ENCODE assay signal across 26 cellular contexts in the genomic region with DNA sequence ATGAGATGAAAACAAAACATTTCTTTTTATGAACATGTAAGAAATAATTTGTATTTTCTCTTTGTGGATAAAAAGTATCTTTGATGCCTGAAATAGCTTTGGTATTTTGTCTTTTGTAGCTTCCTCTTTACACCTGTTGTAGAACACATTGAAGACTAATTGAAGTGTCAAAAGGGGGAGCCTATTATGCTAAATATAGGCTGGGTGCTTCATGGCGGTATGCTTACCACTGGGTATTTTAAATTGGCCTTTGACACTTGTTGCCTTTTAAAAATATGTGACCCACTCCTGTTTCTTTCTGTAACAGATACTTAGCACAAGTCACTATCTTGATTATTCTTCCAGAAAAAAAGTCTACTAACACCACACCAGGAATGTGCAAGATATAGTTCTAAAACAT.
"Had no signal": no experiment of that assay in that cellular context is flagged by ENCODE, and none has a peak within 500 bp of the region (broad histone marks: within the 10 kb centered on the region; RNA-seq: fewer than 3 reads in every experiment).

No MANE protein-coding gene starts in this region.

- H3K27ac ChIP-seq: adrenal gland, body of pancreas, breast epithelium, coronary artery, SJCRH30, SK-N-MC had no signal

- H3K9me3 ChIP-seq: adrenal gland, body of pancreas, breast epithelium, MG63, SJCRH30 had no signal

- DNase-seq: activated CD4-positive, alpha-beta memory T cell treated with anti-CD3 and anti-CD28 coated beads for 36 hours; activated CD4-positive, alpha-beta T cell treated with anti-CD3 and anti-CD28 coated beads for 36 hours; activated CD4-positive, alpha-beta T cell treated with anti-CD3 and anti-CD28 coated beads, Interleukin-2, amount 10 ng/mL, durations not matched to agents 7 days and 5 days; activated CD8-positive, alpha-beta memory T cell treated with anti-CD3 and anti-CD28 coated beads, Interleukin-2, amount 50 U/mL, for 4 hours; activated gamma-delta T cell treated with Interleukin-2 at 50 U/mL for 16 hours; activated naive CD4-positive, alpha-beta T cell treated with anti-CD3 and anti-CD28 coated beads for 36 hours; activated T-cell treated with anti-CD3 and anti-CD28 coated beads for 4 hours; activated T-cell treated with anti-CD3 and anti-CD28 coated beads, Interleukin-2, amount 50 U/mL, for 4 hours; adrenal gland; Kasumi-1; KG1; MG63; NCI-H1048; NCI-H1694; NCI-H2081 treated with DMSO at 0.1 percent for 48 hours; NCI-H446 treated with DMSO at 0.1 percent for 48 hours; NCI-H524; NCI-H774; SJCRH30 had no signal

- H3K4me1 ChIP-seq: adrenal gland, body of pancreas, breast epithelium had no signal

- H3K36me3 ChIP-seq: adrenal gland, breast epithelium, MG63, SJCRH30 had no signal

- H3K4me3 ChIP-seq: adrenal gland, body of pancreas, breast epithelium, coronary artery, MG63, SJCRH30, SK-N-MC had no signal

- ATAC-seq: activated CD4-positive, alpha-beta T cell treated with anti-CD3 and anti-CD28 coated beads for 36 hours; activated CD4-positive, CD25-positive, alpha-beta regulatory T cell treated with anti-CD3 and anti-CD28 coated beads, Interleukin-2, amount 50 U/mL, for 24 hours; activated naive CD4-positive, alpha-beta T cell treated with anti-CD3 and anti-CD28 coated beads, Interleukin-2, amount 50 U/mL, for 72 hours; activated T-cell treated with anti-CD3 and anti-CD28 coated beads, Interleukin-2, amount 50 U/mL, for 4 hours; body of pancreas; Panc1 had no signal

- H3K27me3 ChIP-seq: adrenal gland, body of pancreas, breast epithelium, MG63, SJCRH30 had no signal
